Comparison of ENCODE assay signal across 23 cellular contexts in the genomic region with DNA sequence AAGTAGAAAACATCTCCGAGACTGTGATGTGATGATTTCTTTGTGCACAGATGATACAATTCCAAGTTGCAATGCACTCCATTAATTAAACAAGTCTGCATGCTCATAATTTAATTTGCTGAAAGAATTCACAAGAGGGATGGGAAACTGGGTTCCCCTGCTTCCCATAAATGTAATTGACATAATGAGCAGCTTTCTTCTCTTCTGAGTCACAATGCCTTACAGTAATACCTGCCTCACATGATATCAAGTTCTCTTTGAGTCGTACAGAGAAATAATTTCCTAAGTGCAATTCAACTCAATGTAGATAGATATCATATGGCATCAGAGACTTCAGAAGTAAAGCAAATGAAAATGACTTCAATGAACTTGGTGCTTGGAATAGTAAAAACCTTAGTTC.
"Had no signal": no experiment of that assay in that cellular context is flagged by ENCODE, and none has a peak within 500 bp of the region (broad histone marks: within the 10 kb centered on the region; RNA-seq: fewer than 3 reads in every experiment).

No MANE protein-coding gene starts in this region.

- H3K4me3 ChIP-seq: left ventricle myocardium inferior, lung, mucosa of descending colon, ovary, right atrium auricular region, right lobe of liver, smooth muscle cell, stomach, testis, thyroid gland, transverse colon, upper lobe of left lung, vagina had no signal

- H3K4me1 Mint-ChIP-seq: memory B cell; naive thymus-derived CD4-positive, alpha-beta T cell; stimulated activated naive B cell treated with anti-CD40 and anti-IgM and Interleukin-4, amounts not matched to agents 10 μg/mL and 1 μg/mL and 100 μg/mL, for 72 hours had no signal

- H3K27me3 Mint-ChIP-seq: memory B cell; naive thymus-derived CD4-positive, alpha-beta T cell; natural killer cell treated with Interleukin-12 subunit alpha and Interleukin-12 subunit beta and Interleukin-15 and Interleukin-18, amount 100 ng/mL, for 72 hours; progenitor cell of endocrine pancreas; stimulated activated naive B cell treated with anti-CD40 and anti-IgM and Interleukin-4, amounts not matched to agents 10 μg/mL and 1 μg/mL and 100 μg/mL, for 72 hours had no signal

- H3K36me3 Mint-ChIP-seq: memory B cell; naive thymus-derived CD4-positive, alpha-beta T cell; natural killer cell treated with Interleukin-12 subunit alpha and Interleukin-12 subunit beta and Interleukin-15 and Interleukin-18, amount 100 ng/mL, for 72 hours; stimulated activated naive B cell treated with anti-CD40 and anti-IgM and Interleukin-4, amounts not matched to agents 10 μg/mL and 1 μg/mL and 100 μg/mL, for 72 hours had no signal

- ATAC-seq: mucosa of descending colon; naive thymus-derived CD4-positive, alpha-beta T cell; natural killer cell treated with Interleukin-12 subunit alpha and Interleukin-12 subunit beta and Interleukin-15 and Interleukin-18, amount 100 ng/mL, for 72 hours; right lobe of liver; stimulated activated naive B cell treated with anti-CD40 and anti-IgM and Interleukin-4, amounts not matched to agents 10 μg/mL and 1 μg/mL and 100 μg/mL, for 72 hours; stimulated activated naive CD8-positive, alpha-beta T cell treated with anti-CD3 and anti-CD28 coated beads, Interleukin-15, Interleukin-2, amounts not matched to agents 100 U/mL and 50 U/mL, for 24 hours had no signal

- DNase-seq: islet precursor cell; left ventricle myocardium inferior; midbrain; mucosa of descending colon; naive thymus-derived CD4-positive, alpha-beta T cell; ovary; right lobe of liver; stimulated activated CD4-positive, alpha-beta T cell treated with anti-CD3 and anti-CD28 coated beads, Interleukin-2, amount 100 ng/mL, for 24 hours; stimulated activated CD4-positive, alpha-beta T cell treated with anti-CD3 and anti-CD28 coated beads, Interleukin-4, amount 100 ng/mL, for 1 hour; stimulated activated naive B cell treated with anti-CD40 and anti-IgM and Interleukin-4, amounts not matched to agents 10 μg/mL and 1 μg/mL and 100 μg/mL, for 72 hours; stimulated activated naive CD8-positive, alpha-beta T cell treated with anti-CD3 and anti-CD28 coated beads, Interleukin-15, Interleukin-2, amounts not matched to agents 100 U/mL and 50 U/mL, for 24 hours; stomach; testis; thyroid gland; transverse colon; upper lobe of left lung had no signal

- H3K4me3 Mint-ChIP-seq: memory B cell; naive thymus-derived CD4-positive, alpha-beta T cell; natural killer cell treated with Interleukin-12 subunit alpha and Interleukin-12 subunit beta and Interleukin-15 and Interleukin-18, amount 100 ng/mL, for 72 hours; stimulated activated naive B cell treated with anti-CD40 and anti-IgM and Interleukin-4, amounts not matched to agents 10 μg/mL and 1 μg/mL and 100 μg/mL, for 72 hours had no signal

- H3K27ac Mint-ChIP-seq: memory B cell; naive thymus-derived CD4-positive, alpha-beta T cell; natural killer cell treated with Interleukin-12 subunit alpha and Interleukin-12 subunit beta and Interleukin-15 and Interleukin-18, amount 100 ng/mL, for 72 hours; progenitor cell of endocrine pancreas; stimulated activated naive B cell treated with anti-CD40 and anti-IgM and Interleukin-4, amounts not matched to agents 10 μg/mL and 1 μg/mL and 100 μg/mL, for 72 hours had no signal
